In genomic region chr21:41207401-41208388, GRCh38 we compare ENCODE assay signal across 10 cellular contexts. TPM values are rescaled to one million over a fixed set of nuclear protein-coding genes. Genes with fewer than 3 reads are reported as not detected.
DNase-seq lines count a peak whose midpoint lies in the region; ATAC-seq and TF ChIP-seq lines count a peak whose summit lies in the region.
"Had no signal": no experiment of that assay in that cellular context is flagged by ENCODE, and none has a peak within 500 bp of the region (broad histone marks: within the 10 kb centered on the region; RNA-seq: fewer than 3 reads in every experiment).

No MANE protein-coding gene starts in this region.

- H3K4me3 Mint-ChIP-seq in HFFc6 (no peak overlapping the region), CD14-positive monocyte (no peak overlapping the region)
- H3K4me3 Mint-ChIP-seq: neural crest cell had no signal

- H3K27me3 Mint-ChIP-seq in HFFc6 (ENCODE audit: insufficient read depth) (no peaks in the 10 kb centered on the region; the same call in 1 of the 2 replicates), CD14-positive monocyte (ENCODE audit: low read depth in 3 of 3) (peaks cover 2 to 10% (median 5%) of the 10 kb centered on the region in 3 donors)

- TF ChIP-seq CTCF in HFFc6 (IDR thresholded peaks at IDR 0.05) (no peak), adrenal gland (IDR thresholded peaks at IDR 0.05) (no peak), right atrium auricular region (IDR thresholded peaks at IDR 0.05) (no peak), CD14-positive monocyte (IDR thresholded peaks at IDR 0.05) (no peak)

- WGBS in adrenal gland, 4 donors: 75 to 79% (median 76%) methylated on average over 13 to 17 of the region's 17 CpGs

- peaks cover 10% of the 10 kb centered on the region for H3K36me3 Mint-ChIP-seq in HFFc6 (ENCODE audit: low read depth)
- H3K36me3 Mint-ChIP-seq in CD14-positive monocyte: no peaks in the 10 kb centered on the region

- H3K27ac Mint-ChIP-seq in HFFc6 (no peak overlapping the region), CD14-positive monocyte (no peak overlapping the region)

- H3K36me3 ChIP-seq in adrenal gland (replicated peaks in 1 of 2) (no peaks in the 10 kb centered on the region), right atrium auricular region (no peaks in the 10 kb centered on the region)

- H3K9me3 Mint-ChIP-seq in HFFc6 (peaks cover 31% of the 10 kb centered on the region), CD14-positive monocyte (peaks cover 0 to 6% (median 0%) of the 10 kb centered on the region in 7 donors)

- H3K27me3 ChIP-seq in adrenal gland (no peaks in the 10 kb centered on the region), right atrium auricular region (no peaks in the 10 kb centered on the region)

- no peak for TF ChIP-seq POLR2A in adrenal gland (IDR thresholded peaks at IDR 0.05)

- H3K4me1 Mint-ChIP-seq in HFFc6 (ENCODE audit: low read depth) (no peaks in the 10 kb centered on the region; the same call in 1 of the 2 replicates), CD14-positive monocyte (no peaks in the 10 kb centered on the region)

- peak overlapping the region in 2 of 5 donors; percentile 35 to 40 for H3K27ac ChIP-seq in adrenal gland
- peak overlapping the region; percentile 80 to 82 for H3K27ac ChIP-seq in right atrium auricular region

- intact Hi-C loops in adrenal gland (cut with DNase I): no loop called here
- intact Hi-C loops in CD14-positive monocyte (cut with micrococcal nuclease): no loop called here

- H3K9me3 ChIP-seq in adrenal gland (replicated peaks in 1 of 3) (no peaks in the 10 kb centered on the region), right atrium auricular region (no peaks in the 10 kb centered on the region)

- ATAC-seq in GM18519 (IDR thresholded peaks at IDR 0.05; ENCODE audit: low FRiP score, unreplicated experiment): no peak
- ATAC-seq in HG02884 (IDR thresholded peaks at IDR 0.05; ENCODE audit: unreplicated experiment): no peak

- DNase-seq in HFFc6: peak; percentile 31
- peak in 6 of 7 donors; percentile 21 to 67 (median 29) for DNase-seq in adrenal gland
- peak; percentile 87 for DNase-seq in right atrium auricular region (ENCODE audit: low spot score)
- peak; percentile 28 for DNase-seq in smooth muscle cell of the brain vasculature (ENCODE audit: low read depth, low spot score)
- no peak for DNase-seq in CD14-positive monocyte (ENCODE audit: low spot score)
- no peak for DNase-seq in SKM-1 (lab: John Stamatoyannopoulos, UW; ENCODE audit: unreplicated experiment)
- DNase-seq: NCI-H1048 had no signal

- H3K4me3 ChIP-seq in adrenal gland (no peak overlapping the region), right atrium auricular region (peak overlapping the region in 1 of 2 donors; percentile 19)

- H3K4me1 ChIP-seq in adrenal gland (replicated peaks in 1 of 2) (no peaks in the 10 kb centered on the region), right atrium auricular region (peaks cover 0 to 39% of the 10 kb centered on the region in 2 donors)

RNA-seq across cellular contexts. Expression of gene BACE2, which starts 39.7 kb away (rescaled TPM):
- 10 to 100 TPM in 1 of 6 experiments, 1 to 10 TPM in 5; 2.8 to 13.2 (median 3.8) TPM for total RNA-seq in HFFc6 (2021; fragmentation: NEBNext Ultra II Directional; extraction: Animal tissue kit (Norgen Biotek cat#: 25700))
- total RNA-seq in adrenal gland (10 to 100 TPM; 11.9 to 24.4 (median 16.5) TPM), right atrium auricular region (10 to 100 TPM; 23.7 to 50.3 TPM)
- polyA plus RNA-seq in adrenal gland (10 to 100 TPM in 1 of 3 donors, 1 to 10 TPM in 2; 3.9 to 15.9 (median 6.6) TPM), CD14-positive monocyte (under 1 TPM in 1 of 2 donors, not detected in 1; 0.26 TPM)

Comparison
In these comparisons a context has a peak if more than half of its experiments do, and no peak if none do; other contexts are left out.
1. DNase-seq: peak in HFFc6 (single experiment), adrenal gland (6 of 7), right atrium auricular region (single experiment) and smooth muscle cell of the brain vasculature (single experiment); none in CD14-positive monocyte (single experiment) and SKM-1 (single experiment).